In the genomic region with DNA sequence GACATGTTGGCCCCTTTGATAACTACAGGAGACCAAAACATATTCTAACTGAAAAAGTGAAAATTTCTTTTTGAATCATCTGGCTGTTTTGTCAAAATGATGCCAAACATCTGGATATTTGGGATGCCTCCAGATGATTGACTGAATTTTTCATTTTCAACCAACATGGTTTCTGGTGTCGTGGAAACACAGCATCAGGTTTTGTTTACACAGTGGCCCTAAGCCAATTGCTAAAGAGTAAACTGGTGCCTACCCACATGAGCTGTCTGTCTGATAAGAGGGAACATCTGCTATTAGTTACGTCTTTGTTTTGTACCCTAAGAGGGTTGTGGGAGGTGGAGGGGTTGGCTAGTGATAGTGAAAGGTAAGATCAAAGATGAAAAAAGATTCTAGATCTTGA, we compare ENCODE assay signal across 20 cellular contexts.
"Had no signal": no experiment of that assay in that cellular context is flagged by ENCODE, and none has a peak within 500 bp of the region (broad histone marks: within the 10 kb centered on the region; RNA-seq: fewer than 3 reads in every experiment).

No MANE protein-coding gene starts in this region.

- H3K9me3 ChIP-seq: breast epithelium, tibial artery had no signal

- DNase-seq: activated CD4-positive, alpha-beta T cell treated with anti-CD3 and anti-CD28 coated beads for 36 hours; activated CD4-positive, alpha-beta T cell treated with anti-CD3 and anti-CD28 coated beads, Interleukin-2, amount 50 U/mL, for 48 hours; activated gamma-delta T cell treated with Interleukin-2 at 50 U/mL for 16 hours; adrenal gland; foreskin keratinocyte; glutamatergic neuron; hypothalamus; occipital lobe; posterior cingulate gyrus; retina; stimulated activated CD4-positive, alpha-beta T cell treated with anti-CD3 and anti-CD28 coated beads, Interleukin-12 subunit alpha, Interleukin-12 subunit beta, amount 100 ng/mL, for 4 hours; stimulated activated CD4-positive, alpha-beta T cell treated with anti-CD3 and anti-CD28 coated beads, Interleukin-1b, Interleukin-23, amount 100 ng/mL, for 48 hours; stimulated activated CD8-positive, alpha-beta memory T cell treated with anti-CD3 and anti-CD28 coated beads, Interleukin-4, amount 100 ng/mL, for 48 hours; stimulated activated naive CD4-positive, alpha-beta T cell; tibial artery had no signal

- H3K4me3 ChIP-seq: adrenal gland, breast epithelium, coronary artery, lung, tibial artery had no signal

- H3K36me3 ChIP-seq: adrenal gland, breast epithelium, tibial artery had no signal

- H3K27ac ChIP-seq: adrenal gland, breast epithelium, coronary artery, foreskin keratinocyte, tibial artery had no signal

- H3K27me3 ChIP-seq: adrenal gland, breast epithelium, foreskin keratinocyte, tibial artery had no signal

- ATAC-seq: activated CD4-positive, alpha-beta T cell treated with anti-CD3 and anti-CD28 coated beads for 36 hours; activated naive CD4-positive, alpha-beta T cell treated with anti-CD3 and anti-CD28 coated beads, Interleukin-2, amount 50 U/mL, for 72 hours; foreskin keratinocyte; WTC11 had no signal

- H3K4me1 ChIP-seq: breast epithelium, foreskin keratinocyte, tibial artery had no signal
